ENCODE assay signal across 9 cellular contexts in genomic region chrX:16771483-16772398, GRCh38. TPM values are rescaled to one million over a fixed set of nuclear protein-coding genes. Genes with fewer than 3 reads are reported as not detected.
DNase-seq lines count a peak whose midpoint lies in the region; ATAC-seq lines count a peak whose summit lies in the region.
"Had no signal": no experiment of that assay in that cellular context is flagged by ENCODE, and none has a peak within 500 bp of the region (broad histone marks: within the 10 kb centered on the region; RNA-seq: fewer than 3 reads in every experiment).

No MANE protein-coding gene starts in this region.

- no peaks in the 10 kb centered on the region for H3K9me3 Mint-ChIP-seq in activated naive CD8-positive, alpha-beta T cell treated with anti-CD3 and anti-CD28 coated beads, Interleukin-2, amount 50 U/mL, for 24 hours
- no peaks in the 10 kb centered on the region for H3K9me3 Mint-ChIP-seq in activated naive CD8-positive, alpha-beta T cell treated with anti-CD3 and anti-CD28 coated beads for 36 hours
- no peaks in the 10 kb centered on the region for H3K9me3 Mint-ChIP-seq in stimulated activated naive B cell treated with anti-CD40 and anti-IgM and Interleukin-4, amounts not matched to agents 10 μg/mL and 1 μg/mL and 100 μg/mL, for 72 hours
- H3K9me3 Mint-ChIP-seq: central memory CD8-positive, alpha-beta T cell had no signal

- ATAC-seq in activated naive CD8-positive, alpha-beta T cell treated with anti-CD3 and anti-CD28 coated beads, Interleukin-2, amount 50 U/mL, for 24 hours: peak; percentile 54
- peak; percentile 78 to 90 for ATAC-seq in stimulated activated naive B cell treated with anti-CD40 and anti-IgM and Interleukin-4, amounts not matched to agents 10 μg/mL and 1 μg/mL and 100 μg/mL, for 72 hours (replicated peaks)
- ATAC-seq in GM18519 (IDR thresholded peaks at IDR 0.05; ENCODE audit: low FRiP score, unreplicated experiment) (no peak), GM18909 (IDR thresholded peaks at IDR 0.05; ENCODE audit: poor library complexity, unreplicated experiment) (no peak)

- no peaks in the 10 kb centered on the region for H3K4me1 Mint-ChIP-seq in activated naive CD8-positive, alpha-beta T cell treated with anti-CD3 and anti-CD28 coated beads, Interleukin-2, amount 50 U/mL, for 24 hours
- H3K4me1 Mint-ChIP-seq in activated naive CD8-positive, alpha-beta T cell treated with anti-CD3 and anti-CD28 coated beads for 36 hours: no peaks in the 10 kb centered on the region
- H3K4me1 Mint-ChIP-seq in stimulated activated naive B cell treated with anti-CD40 and anti-IgM and Interleukin-4, amounts not matched to agents 10 μg/mL and 1 μg/mL and 100 μg/mL, for 72 hours: peaks cover 0 to 3% of the 10 kb centered on the region in 2 donors
- H3K4me1 Mint-ChIP-seq: central memory CD8-positive, alpha-beta T cell had no signal

- no peak overlapping the region for H3K27ac Mint-ChIP-seq in activated naive CD8-positive, alpha-beta T cell treated with anti-CD3 and anti-CD28 coated beads, Interleukin-2, amount 50 U/mL, for 24 hours
- no peak overlapping the region for H3K27ac Mint-ChIP-seq in activated naive CD8-positive, alpha-beta T cell treated with anti-CD3 and anti-CD28 coated beads for 36 hours
- H3K27ac Mint-ChIP-seq in stimulated activated naive B cell treated with anti-CD40 and anti-IgM and Interleukin-4, amounts not matched to agents 10 μg/mL and 1 μg/mL and 100 μg/mL, for 72 hours: peak overlapping the region; percentile 92

- no peaks in the 10 kb centered on the region for H3K36me3 Mint-ChIP-seq in activated naive CD8-positive, alpha-beta T cell treated with anti-CD3 and anti-CD28 coated beads, Interleukin-2, amount 50 U/mL, for 24 hours (ENCODE audit: low read depth)
- H3K36me3 Mint-ChIP-seq in activated naive CD8-positive, alpha-beta T cell treated with anti-CD3 and anti-CD28 coated beads for 36 hours: no peaks in the 10 kb centered on the region
- H3K36me3 Mint-ChIP-seq in stimulated activated naive B cell treated with anti-CD40 and anti-IgM and Interleukin-4, amounts not matched to agents 10 μg/mL and 1 μg/mL and 100 μg/mL, for 72 hours: no peaks in the 10 kb centered on the region

- no peak for DNase-seq in activated naive CD8-positive, alpha-beta T cell treated with anti-CD3 and anti-CD28 coated beads, Interleukin-2, amount 50 U/mL, for 24 hours
- no peak for DNase-seq in activated naive CD8-positive, alpha-beta T cell treated with anti-CD3 and anti-CD28 coated beads for 36 hours
- DNase-seq in OCI-M1 (lab: John Stamatoyannopoulos, UW): peak; percentile 92
- peak; percentile 40 for DNase-seq in fibroblast of gingiva (ENCODE audit: low read depth)
- peak; percentile 4 for DNase-seq in stimulated activated naive B cell treated with anti-CD40 and anti-IgM and Interleukin-4, amounts not matched to agents 10 μg/mL and 1 μg/mL and 100 μg/mL, for 72 hours
- DNase-seq in effector CD8-positive, alpha-beta T cell (lab: John Stamatoyannopoulos, UW): no peak

- no peaks in the 10 kb centered on the region for H3K27me3 Mint-ChIP-seq in activated naive CD8-positive, alpha-beta T cell treated with anti-CD3 and anti-CD28 coated beads, Interleukin-2, amount 50 U/mL, for 24 hours
- no peaks in the 10 kb centered on the region for H3K27me3 Mint-ChIP-seq in activated naive CD8-positive, alpha-beta T cell treated with anti-CD3 and anti-CD28 coated beads for 36 hours
- H3K27me3 Mint-ChIP-seq in stimulated activated naive B cell treated with anti-CD40 and anti-IgM and Interleukin-4, amounts not matched to agents 10 μg/mL and 1 μg/mL and 100 μg/mL, for 72 hours: peaks cover 0 to 5% of the 10 kb centered on the region in 2 donors
- H3K27me3 Mint-ChIP-seq: central memory CD8-positive, alpha-beta T cell had no signal

- H3K4me3 Mint-ChIP-seq in activated naive CD8-positive, alpha-beta T cell treated with anti-CD3 and anti-CD28 coated beads, Interleukin-2, amount 50 U/mL, for 24 hours: no peak overlapping the region
- no peak overlapping the region for H3K4me3 Mint-ChIP-seq in activated naive CD8-positive, alpha-beta T cell treated with anti-CD3 and anti-CD28 coated beads for 36 hours
- no peak overlapping the region for H3K4me3 Mint-ChIP-seq in stimulated activated naive B cell treated with anti-CD40 and anti-IgM and Interleukin-4, amounts not matched to agents 10 μg/mL and 1 μg/mL and 100 μg/mL, for 72 hours
- H3K4me3 Mint-ChIP-seq: central memory CD8-positive, alpha-beta T cell had no signal

RNA-seq across cellular contexts. Expression of gene TXLNG, which starts 14.5 kb away (rescaled TPM):
- total RNA-seq in activated naive CD8-positive, alpha-beta T cell treated with anti-CD3 and anti-CD28 coated beads for 36 hours: 10 to 100 TPM; 27.5 to 28.1 TPM

RNA-seq across cellular contexts. Expression of gene SYAP1, which starts 52.3 kb away (rescaled TPM):
- 10 to 100 TPM; 20.6 to 22.3 TPM for total RNA-seq in activated naive CD8-positive, alpha-beta T cell treated with anti-CD3 and anti-CD28 coated beads for 36 hours

RNA-seq across cellular contexts. Expression of gene CTPS2, which starts 59.3 kb away (rescaled TPM):
- total RNA-seq in activated naive CD8-positive, alpha-beta T cell treated with anti-CD3 and anti-CD28 coated beads for 36 hours: 1 to 10 TPM; 6.6 to 7.1 TPM

Comparison
In these comparisons a context has a peak if more than half of its experiments do, and no peak if none do; other contexts are left out.
1. ATAC-seq: peak in activated naive CD8-positive, alpha-beta T cell treated with anti-CD3 and anti-CD28 coated beads, Interleukin-2, amount 50 U/mL, for 24 hours (single experiment) and stimulated activated naive B cell treated with anti-CD40 and anti-IgM and Interleukin-4, amounts not matched to agents 10 μg/mL and 1 μg/mL and 100 μg/mL, for 72 hours (2 of 2); none in GM18519 (single experiment) and GM18909 (single experiment).
2. DNase-seq: peak in OCI-M1 (single experiment), fibroblast of gingiva (single experiment) and stimulated activated naive B cell treated with anti-CD40 and anti-IgM and Interleukin-4, amounts not matched to agents 10 μg/mL and 1 μg/mL and 100 μg/mL, for 72 hours (single experiment); none in activated naive CD8-positive, alpha-beta T cell treated with anti-CD3 and anti-CD28 coated beads, Interleukin-2, amount 50 U/mL, for 24 hours (single experiment), activated naive CD8-positive, alpha-beta T cell treated with anti-CD3 and anti-CD28 coated beads for 36 hours (single experiment) and effector CD8-positive, alpha-beta T cell (single experiment).